In genomic region chr5:141366016-141366896, GRCh38 we compare ENCODE assay signal across 28 cellular contexts. TPM values are rescaled to one million over a fixed set of nuclear protein-coding genes. Genes with fewer than 3 reads are reported as not detected.
"Had no signal": no experiment of that assay in that cellular context is flagged by ENCODE, and none has a peak within 500 bp of the region (broad histone marks: within the 10 kb centered on the region; RNA-seq: fewer than 3 reads in every experiment).

No MANE protein-coding gene starts in this region.

- H3K27ac ChIP-seq: ascending aorta, body of pancreas, SK-N-MC had no signal

- DNase-seq: activated CD4-positive, alpha-beta T cell treated with anti-CD3 and anti-CD28 coated beads for 48 hours; activated CD4-positive, alpha-beta T cell treated with anti-CD3 and anti-CD28 coated beads, Interleukin-2, amount 50 U/mL, for 4 hours; activated CD4-positive, CD25-positive, alpha-beta regulatory T cell treated with anti-CD3 and anti-CD28 coated beads, Interleukin-2, amount 50 U/mL, for 72 hours; activated CD8-positive, alpha-beta memory T cell treated with anti-CD3 and anti-CD28 coated beads for 24 hours; activated effector memory CD4-positive, alpha-beta T cell treated with anti-CD3 and anti-CD28 coated beads, Interleukin-2, amount 50 U/mL, for 16 hours; activated naive CD4-positive, alpha-beta T cell treated with Interleukin-2 at 50 U/mL for 16 hours; activated naive CD8-positive, alpha-beta T cell treated with anti-CD3 and anti-CD28 coated beads, Interleukin-2, amount 50 U/mL, for 24 hours; activated T-cell treated with anti-CD3 and anti-CD28 coated beads, Interleukin-2, amount 50 U/mL, for 4 hours; amniotic stem cell; body of pancreas; central memory CD4-positive, alpha-beta T cell; Karpas-422; NCI-H1105 treated with DMSO at 0.1 percent for 48 hours; NCI-H1436 treated with DMSO at 0.1 percent for 48 hours; NCI-H187; NCI-H2081; NCI-H446; NCI-H524; NCI-H774; OCI-M1; RPMI8226; T-helper 1 cell had no signal

- ATAC-seq: activated naive CD4-positive, alpha-beta T cell treated with anti-CD3 and anti-CD28 coated beads, Interleukin-2, amount 50 U/mL, for 72 hours; activated naive CD8-positive, alpha-beta T cell treated with anti-CD3 and anti-CD28 coated beads, Interleukin-2, amount 50 U/mL, for 24 hours; activated T-cell treated with anti-CD3 and anti-CD28 coated beads, Interleukin-2, amount 50 U/mL, for 4 hours; body of pancreas; Panc1; Right ventricle myocardium inferior had no signal

- H3K36me3 ChIP-seq: ascending aorta had no signal

- H3K4me3 ChIP-seq: body of pancreas, SK-N-MC had no signal

- H3K4me1 ChIP-seq: ascending aorta, body of pancreas had no signal

- FAIRE-seq: bronchial epithelial cell had no signal

- H3K27me3 ChIP-seq: ascending aorta, body of pancreas had no signal

RNA-seq across cellular contexts. Expression of gene PCDHGA4, which starts 11.4 kb away (rescaled TPM):
- total RNA-seq: activated naive CD4-positive, alpha-beta T cell treated with anti-CD3 and anti-CD28 coated beads, Interleukin-2, amount 50 U/mL, for 72 hours had no signal
